11 cellular contexts compared by ENCODE assay signal in the genomic region with DNA sequence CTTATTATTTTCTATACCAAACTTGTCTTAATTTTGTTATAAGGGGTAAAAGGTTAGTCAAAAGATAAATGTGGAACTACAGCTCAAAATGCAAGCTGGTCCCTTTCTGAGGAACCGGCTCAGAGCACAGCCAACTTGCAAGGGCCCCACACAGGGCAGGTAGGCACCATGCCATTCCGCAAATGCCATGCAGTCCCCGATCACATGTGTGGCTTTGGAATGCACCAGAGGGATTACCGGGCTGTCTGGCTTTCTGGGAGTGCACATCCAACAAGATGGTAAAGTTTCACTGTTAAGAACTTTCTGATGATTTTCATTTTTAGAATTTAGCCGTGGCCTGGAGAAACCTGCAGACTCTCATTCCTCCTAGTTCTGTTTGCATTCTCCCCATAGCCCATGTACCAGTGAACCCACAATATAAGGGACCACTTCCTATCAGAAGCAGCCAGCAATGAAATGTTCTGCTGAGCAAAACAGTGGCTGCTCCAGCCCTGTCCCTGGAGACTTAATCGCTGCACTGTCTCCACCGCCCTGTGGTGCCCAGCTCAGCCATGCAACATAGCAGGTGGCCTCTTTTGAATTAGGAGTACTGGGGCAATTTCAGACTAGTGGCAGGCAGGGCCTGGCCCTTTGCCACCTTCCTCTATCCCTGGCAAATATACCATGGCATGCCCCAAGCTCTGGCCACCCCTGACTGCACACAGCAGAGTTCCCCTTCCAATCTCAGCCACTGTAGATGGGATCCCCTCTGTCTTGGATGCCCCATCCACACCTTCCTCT. TPM values are rescaled to one million over a fixed set of nuclear protein-coding genes. Genes with fewer than 3 reads are reported as not detected.
DNase-seq lines count a peak whose midpoint lies in the region; ATAC-seq and TF ChIP-seq lines count a peak whose summit lies in the region.
"Had no signal": no experiment of that assay in that cellular context is flagged by ENCODE, and none has a peak within 500 bp of the region (broad histone marks: within the 10 kb centered on the region; RNA-seq: fewer than 3 reads in every experiment).

No MANE protein-coding gene starts in this region.

- H3K9me3 ChIP-seq in SJCRH30 (replicated peaks) (no peaks in the 10 kb centered on the region), stomach smooth muscle (ENCODE audit: control insufficient read depth in 2 of 2, low read length in 2 of 2) (no peaks in the 10 kb centered on the region)
- H3K9me3 ChIP-seq: breast epithelium, neutrophil had no signal

- H3K9ac ChIP-seq in stomach smooth muscle (ENCODE audit: low read length in 2 of 2), result no peak overlapping the region

- peaks cover 16% of the 10 kb centered on the region for H3K36me3 ChIP-seq in SJCRH30
- H3K36me3 ChIP-seq in stomach smooth muscle (ENCODE audit: control insufficient read depth in 2 of 2, insufficient read depth in 2 of 2, low read length in 2 of 2), result peaks cover 0 to 4% of the 10 kb centered on the region in 2 donors
- H3K36me3 ChIP-seq: breast epithelium, neutrophil had no signal

- no peak for DNase-seq in SJCRH30
- DNase-seq in left colon, result no peak
- no peak for DNase-seq in HEK293T (ENCODE audit: extremely low spot score)
- DNase-seq in NCI-H748 (lab: John Stamatoyannopoulos, UW; ENCODE audit: unreplicated experiment), result no peak
- DNase-seq: foreskin melanocyte had no signal

- CTCF ChIA-PET in HEK293T (lab: Yijun Ruan, JAX), result no interaction called here

- ATAC-seq in left colon (peak; percentile 18), HG03097 (IDR thresholded peaks at IDR 0.05; ENCODE audit: low FRiP score, unreplicated experiment) (no peak), GM21717 (IDR thresholded peaks at IDR 0.05; ENCODE audit: unreplicated experiment) (no peak)

- intact Hi-C loops in left colon (cut with DNase I, micrococcal nuclease), result no loop called here

- POLR2A ChIA-PET in HEK293T (lab: Yijun Ruan, JAX), result no interaction called here

- TF ChIP-seq EP300 in Ishikawa (IDR thresholded peaks at IDR 0.05; ENCODE audit: borderline replicate concordance), result no peak

- peak overlapping the region; percentile 10; the same call in 1 of the 2 replicates for H3K27ac ChIP-seq in SJCRH30
- peak overlapping the region; percentile 60 for H3K27ac ChIP-seq in stomach smooth muscle (ENCODE audit: low read length)
- H3K27ac ChIP-seq: breast epithelium, neutrophil had no signal

- H3K27me3 ChIP-seq in SJCRH30 (no peaks in the 10 kb centered on the region), stomach smooth muscle (ENCODE audit: control insufficient read depth in 1 of 2, insufficient read depth in 2 of 2, low read length in 2 of 2) (no peaks in the 10 kb centered on the region)
- H3K27me3 ChIP-seq: breast epithelium had no signal

- peaks cover 36% of the 10 kb centered on the region for H3K4me1 ChIP-seq in SJCRH30
- H3K4me1 ChIP-seq in stomach smooth muscle (ENCODE audit: control insufficient read depth, insufficient read depth, low read length), result peaks cover 26% of the 10 kb centered on the region

- no peak overlapping the region for H3K4me3 ChIP-seq in SJCRH30
- no peak overlapping the region for H3K4me3 ChIP-seq in stomach smooth muscle (ENCODE audit: low read length in 2 of 2)
- H3K4me3 ChIP-seq: breast epithelium had no signal

- TF ChIP-seq RAD21 in Ishikawa (IDR thresholded peaks at IDR 0.05; ENCODE audit: low read depth), result no peak

TF ChIP-seq in Ishikawa, 13 proteins besides CTCF, POLR2A, EP300 and RAD21 (continues in another document):
- TF ChIP-seq NFIC (IDR thresholded peaks at IDR 0.05), result peak; percentile 61
- TF ChIP-seq FOXM1 (IDR thresholded peaks at IDR 0.05; ENCODE audit: borderline replicate concordance, low read depth), result no peak
- no peak for TF ChIP-seq CREB1 (IDR thresholded peaks at IDR 0.05; ENCODE audit: low read depth)
- TF ChIP-seq CEBPB (IDR thresholded peaks at IDR 0.05), result no peak
- TF ChIP-seq, protein P1, sequence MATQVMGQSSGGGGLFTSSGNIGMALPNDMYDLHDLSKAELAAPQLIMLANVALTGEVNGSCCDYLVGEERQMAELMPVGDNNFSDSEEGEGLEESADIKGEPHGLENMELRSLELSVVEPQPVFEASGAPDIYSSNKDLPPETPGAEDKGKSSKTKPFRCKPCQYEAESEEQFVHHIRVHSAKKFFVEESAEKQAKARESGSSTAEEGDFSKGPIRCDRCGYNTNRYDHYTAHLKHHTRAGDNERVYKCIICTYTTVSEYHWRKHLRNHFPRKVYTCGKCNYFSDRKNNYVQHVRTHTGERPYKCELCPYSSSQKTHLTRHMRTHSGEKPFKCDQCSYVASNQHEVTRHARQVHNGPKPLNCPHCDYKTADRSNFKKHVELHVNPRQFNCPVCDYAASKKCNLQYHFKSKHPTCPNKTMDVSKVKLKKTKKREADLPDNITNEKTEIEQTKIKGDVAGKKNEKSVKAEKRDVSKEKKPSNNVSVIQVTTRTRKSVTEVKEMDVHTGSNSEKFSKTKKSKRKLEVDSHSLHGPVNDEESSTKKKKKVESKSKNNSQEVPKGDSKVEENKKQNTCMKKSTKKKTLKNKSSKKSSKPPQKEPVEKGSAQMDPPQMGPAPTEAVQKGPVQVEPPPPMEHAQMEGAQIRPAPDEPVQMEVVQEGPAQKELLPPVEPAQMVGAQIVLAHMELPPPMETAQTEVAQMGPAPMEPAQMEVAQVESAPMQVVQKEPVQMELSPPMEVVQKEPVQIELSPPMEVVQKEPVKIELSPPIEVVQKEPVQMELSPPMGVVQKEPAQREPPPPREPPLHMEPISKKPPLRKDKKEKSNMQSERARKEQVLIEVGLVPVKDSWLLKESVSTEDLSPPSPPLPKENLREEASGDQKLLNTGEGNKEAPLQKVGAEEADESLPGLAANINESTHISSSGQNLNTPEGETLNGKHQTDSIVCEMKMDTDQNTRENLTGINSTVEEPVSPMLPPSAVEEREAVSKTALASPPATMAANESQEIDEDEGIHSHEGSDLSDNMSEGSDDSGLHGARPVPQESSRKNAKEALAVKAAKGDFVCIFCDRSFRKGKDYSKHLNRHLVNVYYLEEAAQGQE (IDR thresholded peaks at IDR 0.05; ENCODE audit: low read depth), result no peak
- TF ChIP-seq TCF12 (IDR thresholded peaks at IDR 0.05; ENCODE audit: low read depth), result peak; percentile 57
- peak; percentile 91 for TF ChIP-seq TEAD4 (IDR thresholded peaks at IDR 0.05)
- TF ChIP-seq ZBTB7A (IDR thresholded peaks at IDR 0.05; ENCODE audit: low read depth), result no peak
- no peak for TF ChIP-seq TAF1 (IDR thresholded peaks at IDR 0.05; ENCODE audit: low read depth)
- TF ChIP-seq, protein P2, sequence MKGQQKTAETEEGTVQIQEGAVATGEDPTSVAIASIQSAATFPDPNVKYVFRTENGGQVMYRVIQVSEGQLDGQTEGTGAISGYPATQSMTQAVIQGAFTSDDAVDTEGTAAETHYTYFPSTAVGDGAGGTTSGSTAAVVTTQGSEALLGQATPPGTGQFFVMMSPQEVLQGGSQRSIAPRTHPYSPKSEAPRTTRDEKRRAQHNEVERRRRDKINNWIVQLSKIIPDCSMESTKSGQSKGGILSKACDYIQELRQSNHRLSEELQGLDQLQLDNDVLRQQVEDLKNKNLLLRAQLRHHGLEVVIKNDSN (IDR thresholded peaks at IDR 0.05), result peak; percentile 73
- no peak for TF ChIP-seq EGR1 (IDR thresholded peaks at IDR 0.05)

TF ChIP-seq in HEK293T, 16 proteins besides CTCF, POLR2A, EP300 and RAD21:
- TF ChIP-seq ZNF384 (IDR thresholded peaks at IDR 0.05), result no peak
- no peak for TF ChIP-seq CTBP1 (IDR thresholded peaks at IDR 0.05; ENCODE audit: borderline replicate concordance)
- no peak for TF ChIP-seq ARNT (IDR thresholded peaks at IDR 0.05)
- no peak for TF ChIP-seq NFRKB (IDR thresholded peaks at IDR 0.05)
- TF ChIP-seq TARDBP (IDR thresholded peaks at IDR 0.05), result no peak
- TF ChIP-seq FOXK2 (IDR thresholded peaks at IDR 0.05), result no peak
- no peak for TF ChIP-seq LEF1 (IDR thresholded peaks at IDR 0.05; ENCODE audit: borderline replicate concordance)
- TF ChIP-seq BHLHE40 (IDR thresholded peaks at IDR 0.05; ENCODE audit: borderline replicate concordance), result no peak
- TF ChIP-seq ELF4 (IDR thresholded peaks at IDR 0.05), result no peak
- TF ChIP-seq SUZ12 (IDR thresholded peaks at IDR 0.05), result no peak
- TF ChIP-seq HDGF (IDR thresholded peaks at IDR 0.05; ENCODE audit: borderline replicate concordance), result no peak
- no peak for TF ChIP-seq SP1 (IDR thresholded peaks at IDR 0.05)
- TF ChIP-seq, protein P3, sequence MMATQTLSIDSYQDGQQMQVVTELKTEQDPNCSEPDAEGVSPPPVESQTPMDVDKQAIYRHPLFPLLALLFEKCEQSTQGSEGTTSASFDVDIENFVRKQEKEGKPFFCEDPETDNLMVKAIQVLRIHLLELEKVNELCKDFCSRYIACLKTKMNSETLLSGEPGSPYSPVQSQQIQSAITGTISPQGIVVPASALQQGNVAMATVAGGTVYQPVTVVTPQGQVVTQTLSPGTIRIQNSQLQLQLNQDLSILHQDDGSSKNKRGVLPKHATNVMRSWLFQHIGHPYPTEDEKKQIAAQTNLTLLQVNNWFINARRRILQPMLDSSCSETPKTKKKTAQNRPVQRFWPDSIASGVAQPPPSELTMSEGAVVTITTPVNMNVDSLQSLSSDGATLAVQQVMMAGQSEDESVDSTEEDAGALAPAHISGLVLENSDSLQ (IDR thresholded peaks at IDR 0.05), result no peak
- TF ChIP-seq FOXA1 (IDR thresholded peaks at IDR 0.05), result no peak
- TF ChIP-seq L3MBTL2 (conservative IDR thresholded peaks at IDR 0.05), result no peak
- no peak for TF ChIP-seq FOXM1 (IDR thresholded peaks at IDR 0.05; ENCODE audit: borderline replicate concordance)

RNA-seq across cellular contexts. Expression of a gene that starts 11.4 kb away (rescaled TPM):
- 14.7 and 14.9 TPM in 2 replicates for total RNA-seq in SJCRH30 (2014; rRNA removed; shearing (Covaris generic))
- total RNA-seq in left colon, result 10 to 100 TPM; 19.6 to 26.2 TPM
